Comparison of ENCODE assay signal across 32 cellular contexts in genomic region chr20:4246428-4246827, GRCh38. TPM values are rescaled to one million over a fixed set of nuclear protein-coding genes. Genes with fewer than 3 reads are reported as not detected.
"Had no signal": no experiment of that assay in that cellular context is flagged by ENCODE, and none has a peak within 500 bp of the region (broad histone marks: within the 10 kb centered on the region; RNA-seq: fewer than 3 reads in every experiment).

No MANE protein-coding gene starts in this region.

- H3K4me3 ChIP-seq: esophagus muscularis mucosa, gastroesophageal sphincter, hepatocyte, left ventricle myocardium inferior, lung, mucosa of descending colon, ovary, skin epidermis, thyroid gland, upper lobe of right lung had no signal

- H3K27ac Mint-ChIP-seq: activated CD8-positive, alpha-beta T cell treated with anti-CD3 and anti-CD28 coated beads for 36 hours; activated naive CD4-positive, alpha-beta T cell treated with anti-CD3 and anti-CD28 coated beads, Interleukin-2, amount 50 U/mL, for 24 hours; activated T-helper 2 cell treated with anti-CD3 and anti-CD28 coated beads, Interferon-gamma antibody, Interleukin-2, Interleukin-4, amounts not matched to agents 10 μg/mL and 5 μg/mL and 100 μg/mL, durations not matched to agents 14 hours and 24 hours and 36 hours; nephron progenitor cell; progenitor cell of endocrine pancreas; stimulated activated effector memory CD8-positive, alpha-beta T cell treated with anti-CD3 and anti-CD28 coated beads, Interleukin-12 subunit alpha, Interleukin-12 subunit beta, amount 100 ng/mL, for 72 hours; stimulated activated naive CD8-positive, alpha-beta T cell treated with anti-CD3 and anti-CD28 coated beads, Interleukin-15, Interleukin-2, amounts not matched to agents 100 ng/mL and 50 ng/mL, for 24 hours; T-helper 1 cell treated with Interleukin-12 subunit alpha and Interleukin-12 subunit beta and Interleukin-4 antibody, amounts not matched to agents 30 μg/mL and 1 μg/mL, for 36 hours; WTC11 had no signal

- H3K4me3 Mint-ChIP-seq: activated CD8-positive, alpha-beta T cell treated with anti-CD3 and anti-CD28 coated beads for 36 hours; activated naive CD4-positive, alpha-beta T cell treated with anti-CD3 and anti-CD28 coated beads, Interleukin-2, amount 50 U/mL, for 24 hours; central memory CD8-positive, alpha-beta T cell; nephron progenitor cell; stimulated activated effector memory CD8-positive, alpha-beta T cell treated with anti-CD3 and anti-CD28 coated beads, Interleukin-12 subunit alpha, Interleukin-12 subunit beta, amount 100 ng/mL, for 72 hours; stimulated activated naive CD8-positive, alpha-beta T cell treated with anti-CD3 and anti-CD28 coated beads, Interleukin-15, Interleukin-2, amounts not matched to agents 100 ng/mL and 50 ng/mL, for 24 hours; T-helper 1 cell treated with Interleukin-12 subunit alpha and Interleukin-12 subunit beta and Interleukin-4 antibody, amounts not matched to agents 30 μg/mL and 1 μg/mL, for 36 hours; WTC11 had no signal

- H2AFZ ChIP-seq: hepatocyte had no signal

- H3K9me3 ChIP-seq: esophagus muscularis mucosa, gastroesophageal sphincter, left ventricle myocardium inferior, mucosa of descending colon, ovary, thyroid gland, upper lobe of right lung had no signal

- DNase-seq: activated CD4-positive, alpha-beta T cell treated with anti-CD3 and anti-CD28 coated beads, Interleukin-2, amount 50 U/mL, for 1 hour; activated CD8-positive, alpha-beta T cell treated with anti-CD3 and anti-CD28 coated beads for 36 hours; activated T-cell treated with anti-CD3 and anti-CD28 coated beads, Interleukin-2, amount 50 U/mL, for 48 hours; dermis blood vessel endothelial cell; effector CD4-positive, alpha-beta T cell; islet precursor cell; left ventricle myocardium inferior; mucosa of descending colon; nephron progenitor cell; ovary; stimulated activated CD4-positive, alpha-beta T cell treated with anti-CD3 and anti-CD28 coated beads, Interleukin-12 subunit alpha, Interleukin-12 subunit beta, amount 100 ng/mL, for 4 hours; stimulated activated CD4-positive, alpha-beta T cell treated with anti-CD3 and anti-CD28 coated beads, Interleukin-4, amount 100 ng/mL, for 24 hours; substantia nigra; SW 1271; thyroid gland; upper lobe of right lung had no signal

- H3K4me1 Mint-ChIP-seq: activated naive CD4-positive, alpha-beta T cell treated with anti-CD3 and anti-CD28 coated beads, Interleukin-2, amount 50 U/mL, for 24 hours; stimulated activated effector memory CD8-positive, alpha-beta T cell treated with anti-CD3 and anti-CD28 coated beads, Interleukin-12 subunit alpha, Interleukin-12 subunit beta, amount 100 ng/mL, for 72 hours had no signal

- H3K9me3 Mint-ChIP-seq: activated CD8-positive, alpha-beta T cell treated with anti-CD3 and anti-CD28 coated beads for 36 hours; activated naive CD4-positive, alpha-beta T cell treated with anti-CD3 and anti-CD28 coated beads, Interleukin-2, amount 50 U/mL, for 24 hours; activated T-helper 2 cell treated with anti-CD3 and anti-CD28 coated beads, Interferon-gamma antibody, Interleukin-2, Interleukin-4, amounts not matched to agents 10 μg/mL and 5 μg/mL and 100 μg/mL, durations not matched to agents 14 hours and 24 hours and 36 hours; central memory CD8-positive, alpha-beta T cell; stimulated activated effector memory CD8-positive, alpha-beta T cell treated with anti-CD3 and anti-CD28 coated beads, Interleukin-12 subunit alpha, Interleukin-12 subunit beta, amount 100 ng/mL, for 72 hours; stimulated activated naive CD8-positive, alpha-beta T cell treated with anti-CD3 and anti-CD28 coated beads, Interleukin-15, Interleukin-2, amounts not matched to agents 100 ng/mL and 50 ng/mL, for 24 hours; T-helper 1 cell treated with Interleukin-12 subunit alpha and Interleukin-12 subunit beta and Interleukin-4 antibody, amounts not matched to agents 30 μg/mL and 1 μg/mL, for 36 hours; WTC11 had no signal

- H3K27ac ChIP-seq: esophagus muscularis mucosa, gastroesophageal sphincter, left ventricle myocardium inferior, ovary, skin epidermis, thyroid gland, upper lobe of right lung had no signal

- H3K36me3 ChIP-seq: esophagus muscularis mucosa, gastroesophageal sphincter, left ventricle myocardium inferior, ovary, thyroid gland, upper lobe of right lung had no signal

- ATAC-seq: activated CD8-positive, alpha-beta T cell treated with anti-CD3 and anti-CD28 coated beads for 36 hours; gastroesophageal sphincter; mucosa of descending colon; sciatic nerve; stimulated activated effector memory CD8-positive, alpha-beta T cell treated with anti-CD3 and anti-CD28 coated beads, Interleukin-12 subunit alpha, Interleukin-12 subunit beta, amount 100 ng/mL, for 72 hours; upper lobe of right lung; WTC11 had no signal

- H3K79me2 ChIP-seq: hepatocyte had no signal

- FAIRE-seq: bronchial epithelial cell had no signal

- H3K4me2 ChIP-seq: hepatocyte had no signal

- H3K36me3 Mint-ChIP-seq: activated naive CD4-positive, alpha-beta T cell treated with anti-CD3 and anti-CD28 coated beads, Interleukin-2, amount 50 U/mL, for 24 hours; stimulated activated effector memory CD8-positive, alpha-beta T cell treated with anti-CD3 and anti-CD28 coated beads, Interleukin-12 subunit alpha, Interleukin-12 subunit beta, amount 100 ng/mL, for 72 hours; WTC11 had no signal

- H3K27me3 ChIP-seq: ovary, thyroid gland had no signal

RNA-seq across cellular contexts. Expression of gene ADRA1D, which starts 2.7 kb away (rescaled TPM):
- total RNA-seq: activated CD8-positive, alpha-beta T cell treated with anti-CD3 and anti-CD28 coated beads for 36 hours; activated T-helper 2 cell treated with anti-CD3 and anti-CD28 coated beads, Interferon-gamma antibody, Interleukin-2, Interleukin-4, amounts not matched to agents 10 μg/mL and 5 μg/mL and 100 μg/mL, durations not matched to agents 14 hours and 24 hours and 36 hours; bronchial epithelial cell; dermis blood vessel endothelial cell; myocyte; progenitor cell of endocrine pancreas had no signal
